Comparison of ENCODE assay signal across 10 cellular contexts in the genomic region with DNA sequence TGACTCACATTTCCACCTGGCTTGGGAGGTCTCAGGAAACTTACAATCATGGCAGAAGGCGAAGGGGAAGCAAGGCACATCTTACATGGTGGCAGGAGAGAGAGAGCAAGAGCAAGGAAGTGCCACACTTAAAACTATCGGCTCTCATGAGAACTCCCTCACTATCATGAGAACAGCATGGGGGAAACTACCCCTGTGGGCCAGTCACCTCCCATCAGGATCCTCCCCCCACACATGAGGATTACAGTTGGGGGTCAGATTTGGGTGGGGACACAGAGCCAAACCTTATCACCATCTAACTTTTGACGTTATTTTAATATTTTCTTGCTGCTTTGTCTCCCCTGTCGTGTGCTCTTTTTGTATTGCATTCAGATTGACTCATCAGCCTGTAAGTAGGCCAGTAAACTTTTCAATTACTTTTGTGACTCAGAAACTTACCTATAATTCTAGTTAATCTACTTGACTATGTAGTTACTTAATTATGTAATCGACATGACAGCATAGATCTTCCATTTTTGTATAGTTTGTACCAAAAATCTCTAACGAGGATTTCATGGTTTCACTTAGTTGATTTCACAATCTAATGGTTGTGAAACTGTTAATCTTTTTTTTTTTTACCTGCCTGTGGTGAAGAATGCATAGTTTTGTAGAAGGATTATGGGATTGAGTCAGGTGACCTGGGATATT. TPM values are rescaled to one million over a fixed set of nuclear protein-coding genes. Genes with fewer than 3 reads are reported as not detected.
DNase-seq lines count a peak whose midpoint lies in the region; ATAC-seq and TF ChIP-seq lines count a peak whose summit lies in the region.
"Had no signal": no experiment of that assay in that cellular context is flagged by ENCODE, and none has a peak within 500 bp of the region (broad histone marks: within the 10 kb centered on the region; RNA-seq: fewer than 3 reads in every experiment).

No MANE protein-coding gene starts in this region.

- peaks cover 6% of the 10 kb centered on the region for H3K9me3 Mint-ChIP-seq in activated CD4-positive, alpha-beta memory T cell treated with anti-CD3 and anti-CD28 coated beads, Interleukin-2, amount 10 ng/mL, durations not matched to agents 7 days and 5 days
- H3K9me3 Mint-ChIP-seq in endothelial cell (ENCODE audit: unreplicated experiment) = no peaks in the 10 kb centered on the region

- H3F3A ChIP-seq in smooth muscle cell (ENCODE audit: low read depth) = no peaks in the 10 kb centered on the region

- H3K4me2 ChIP-seq in smooth muscle cell = no peak overlapping the region

- no peaks in the 10 kb centered on the region for H3K27me3 Mint-ChIP-seq in activated CD4-positive, alpha-beta memory T cell treated with anti-CD3 and anti-CD28 coated beads, Interleukin-2, amount 10 ng/mL, durations not matched to agents 7 days and 5 days
- no peaks in the 10 kb centered on the region for H3K27me3 Mint-ChIP-seq in endothelial cell (ENCODE audit: unreplicated experiment)

- ATAC-seq in activated CD4-positive, CD25-positive, alpha-beta regulatory T cell treated with anti-CD3 and anti-CD28 coated beads, Interleukin-2, amount 50 U/mL, for 24 hours = peak; percentile 84 to 87

- no peak for DNase-seq in activated CD4-positive, CD25-positive, alpha-beta regulatory T cell treated with anti-CD3 and anti-CD28 coated beads, Interleukin-2, amount 50 U/mL, for 72 hours
- no peak for DNase-seq in activated CD4-positive, alpha-beta memory T cell treated with anti-CD3 and anti-CD28 coated beads, Interleukin-2, amount 10 ng/mL, durations not matched to agents 7 days and 5 days
- DNase-seq in endothelial cell (ENCODE audit: low spot score) = no peak
- no peak for DNase-seq in smooth muscle cell (lab: John Stamatoyannopoulos, UW; ENCODE audit: unreplicated experiment)
- no peak for DNase-seq in NCI-H1436 treated with DMSO at 0.1 percent for 48 hours (lab: John Stamatoyannopoulos, UW)
- DNase-seq in G401 (ENCODE audit: low spot score) = no peak
- DNase-seq in T-helper 9 cell = no peak
- DNase-seq: NCI-H226 had no signal

- peak overlapping the region; percentile 28 for H3K4me3 Mint-ChIP-seq in activated CD4-positive, alpha-beta memory T cell treated with anti-CD3 and anti-CD28 coated beads, Interleukin-2, amount 10 ng/mL, durations not matched to agents 7 days and 5 days
- peak overlapping the region; percentile 20 for H3K4me3 Mint-ChIP-seq in endothelial cell (ENCODE audit: unreplicated experiment)

- in situ Hi-C loops in G401 (cut with HindIII; ENCODE audit: low sequenced_read_pairs) = no loop called here

- peaks cover 65% of the 10 kb centered on the region for H3K4me1 Mint-ChIP-seq in activated CD4-positive, alpha-beta memory T cell treated with anti-CD3 and anti-CD28 coated beads, Interleukin-2, amount 10 ng/mL, durations not matched to agents 7 days and 5 days
- H3K4me1 Mint-ChIP-seq in endothelial cell (ENCODE audit: unreplicated experiment) = peaks cover 9% of the 10 kb centered on the region

- H3K79me2 ChIP-seq in smooth muscle cell (ENCODE audit: low read depth) = peaks cover 100% of the 10 kb centered on the region

- no peaks in the 10 kb centered on the region for H3K4me1 ChIP-seq in smooth muscle cell (ENCODE audit: low read depth)
- H3K4me1 ChIP-seq: prostate gland had no signal

- no peaks in the 10 kb centered on the region for H3K36me3 ChIP-seq in smooth muscle cell (ENCODE audit: low read depth)
- H3K36me3 ChIP-seq: prostate gland had no signal

- peaks cover 38% of the 10 kb centered on the region for H3K36me3 Mint-ChIP-seq in activated CD4-positive, alpha-beta memory T cell treated with anti-CD3 and anti-CD28 coated beads, Interleukin-2, amount 10 ng/mL, durations not matched to agents 7 days and 5 days (ENCODE audit: low read depth)
- H3K36me3 Mint-ChIP-seq in endothelial cell (ENCODE audit: low read depth, unreplicated experiment) = peaks cover 33% of the 10 kb centered on the region

- H3K27me3 ChIP-seq in smooth muscle cell (ENCODE audit: low read depth) = no peaks in the 10 kb centered on the region

- peak overlapping the region; percentile 12 for H3K27ac ChIP-seq in smooth muscle cell (ENCODE audit: low read depth)
- H3K27ac ChIP-seq: prostate gland had no signal

- H3K4me3 ChIP-seq in smooth muscle cell = no peak overlapping the region
- H3K4me3 ChIP-seq: prostate gland had no signal

- H3K9ac ChIP-seq in smooth muscle cell (ENCODE audit: low read depth) = no peak overlapping the region

- CTCF ChIA-PET in activated CD4-positive, alpha-beta memory T cell treated with anti-CD3 and anti-CD28 coated beads, Interleukin-2, amount 10 ng/mL, durations not matched to agents 7 days and 5 days (lab: Charles Lee) = no interaction called here

- POLR2A ChIA-PET in activated CD4-positive, alpha-beta memory T cell treated with anti-CD3 and anti-CD28 coated beads, Interleukin-2, amount 10 ng/mL, durations not matched to agents 7 days and 5 days (lab: Charles Lee) = interaction anchor here (4.1 kb wide), 1 partner anchor 18 kb away, joined by 17 read pairs; the partner anchor contains the start of gene STIM2

- no peak for TF ChIP-seq CTCF in endothelial cell (IDR thresholded peaks at IDR 0.05; ENCODE audit: unreplicated experiment)
- no peak for TF ChIP-seq CTCF in smooth muscle cell (IDR thresholded peaks at IDR 0.05; ENCODE audit: borderline replicate concordance, insufficient read depth, poor library complexity, severe bottlenecking)

- 83% methylated on average over 6 of the region's 6 CpGs for WGBS in smooth muscle cell (ENCODE audit: low lambda C conversion rate)

- H3K27ac Mint-ChIP-seq in activated CD4-positive, alpha-beta memory T cell treated with anti-CD3 and anti-CD28 coated beads, Interleukin-2, amount 10 ng/mL, durations not matched to agents 7 days and 5 days = peak overlapping the region; percentile 71
- H3K27ac Mint-ChIP-seq in endothelial cell (ENCODE audit: unreplicated experiment) = no peak overlapping the region

- H4K20me1 ChIP-seq in smooth muscle cell (ENCODE audit: low read depth) = peaks cover 57% of the 10 kb centered on the region

- no peaks in the 10 kb centered on the region for H3K9me3 ChIP-seq in smooth muscle cell (replicated peaks; ENCODE audit: low read depth)
- H3K9me3 ChIP-seq: prostate gland had no signal

- H2AFZ ChIP-seq in smooth muscle cell (ENCODE audit: low read depth) = no peak overlapping the region

RNA-seq across cellular contexts. Expression of gene STIM2, which starts 18.2 kb away (rescaled TPM):
- total RNA-seq in activated CD4-positive, alpha-beta memory T cell treated with anti-CD3 and anti-CD28 coated beads, Interleukin-2, amount 10 ng/mL, durations not matched to agents 7 days and 5 days = 10 to 100 TPM; 53.3 to 58.7 TPM
- total RNA-seq in endothelial cell (ENCODE audit: unreplicated experiment) = 65.7 TPM
- 69.0 and 77.1 TPM in 2 replicates for total RNA-seq in smooth muscle cell
- 31.0 and 31.3 TPM in 2 replicates for polyA plus RNA-seq in smooth muscle cell
- 27.4 and 35.5 TPM in 2 replicates for total RNA-seq in G401 (2014; rRNA removed; shearing (Covaris generic))
